14 cellular contexts compared by ENCODE assay signal in the genomic region with DNA sequence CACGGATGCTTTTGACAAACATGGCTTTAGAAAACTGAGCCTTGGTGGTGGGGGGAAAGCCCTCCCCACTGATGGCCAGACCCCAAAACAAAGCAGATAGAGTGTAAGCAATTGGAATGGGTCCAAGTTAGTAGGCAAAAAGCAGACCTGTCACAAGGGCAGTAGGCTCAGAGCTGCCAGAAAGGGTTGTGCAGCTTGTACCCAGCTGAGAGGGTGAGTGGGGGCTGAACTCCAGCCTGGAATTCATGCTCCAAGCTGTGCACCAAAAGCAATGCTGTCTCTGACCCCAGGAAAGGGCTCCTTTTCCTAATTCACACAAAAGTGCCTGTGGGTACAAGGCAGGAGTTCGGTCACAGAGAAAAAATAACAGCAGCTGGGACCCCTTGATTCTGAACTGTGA.
"Had no signal": no experiment of that assay in that cellular context is flagged by ENCODE, and none has a peak within 500 bp of the region (broad histone marks: within the 10 kb centered on the region; RNA-seq: fewer than 3 reads in every experiment).

No MANE protein-coding gene starts in this region.

- H3K4me1 ChIP-seq: breast epithelium, prostate gland, suprapubic skin had no signal

- H3K4me3 ChIP-seq: breast epithelium, mucosa of descending colon, prostate gland, suprapubic skin, upper lobe of left lung had no signal

- H3K27ac Mint-ChIP-seq: activated naive CD8-positive, alpha-beta T cell; activated T-cell treated with anti-CD3 and anti-CD28 coated beads, Interleukin-2, amount 50 U/mL, for 24 hours had no signal

- H3K9me3 Mint-ChIP-seq: activated T-cell treated with anti-CD3 and anti-CD28 coated beads, Interleukin-2, amount 50 U/mL, for 24 hours; naive thymus-derived CD8-positive, alpha-beta T cell had no signal

- H3K9me3 ChIP-seq: breast epithelium, mucosa of descending colon, prostate gland, suprapubic skin, upper lobe of left lung had no signal

- H3K27me3 ChIP-seq: suprapubic skin, upper lobe of left lung had no signal

- H3K36me3 ChIP-seq: breast epithelium, prostate gland, suprapubic skin, upper lobe of left lung had no signal

- H3K36me3 Mint-ChIP-seq: activated naive CD8-positive, alpha-beta T cell; naive thymus-derived CD8-positive, alpha-beta T cell had no signal

- H3K4me3 Mint-ChIP-seq: activated naive CD8-positive, alpha-beta T cell; activated T-cell treated with anti-CD3 and anti-CD28 coated beads, Interleukin-2, amount 50 U/mL, for 24 hours; naive thymus-derived CD8-positive, alpha-beta T cell had no signal

- ATAC-seq: mucosa of descending colon; naive thymus-derived CD8-positive, alpha-beta T cell; stimulated activated naive CD8-positive, alpha-beta T cell treated with anti-CD3 and anti-CD28 coated beads, Interleukin-15, Interleukin-2, amounts not matched to agents 100 U/mL and 50 U/mL, for 24 hours had no signal

- H3K27me3 Mint-ChIP-seq: activated naive CD8-positive, alpha-beta T cell; naive thymus-derived CD8-positive, alpha-beta T cell had no signal

- H3K27ac ChIP-seq: breast epithelium, prostate gland, suprapubic skin, upper lobe of left lung had no signal

- DNase-seq: activated CD4-positive, alpha-beta T cell treated with anti-CD3 and anti-CD28 coated beads, Interleukin-2, amount 50 U/mL, for 1 hour; activated effector memory CD4-positive, alpha-beta T cell treated with anti-CD3 and anti-CD28 coated beads, Interleukin-2, amount 50 U/mL, for 16 hours; activated T-cell treated with anti-CD3 and anti-CD28 coated beads, Interleukin-2, amount 50 U/mL, for 24 hours; mucosa of descending colon; naive thymus-derived CD8-positive, alpha-beta T cell; stimulated activated CD4-positive, alpha-beta T cell treated with anti-CD3 and anti-CD28 coated beads, Interleukin-2, amount 100 ng/mL, for 48 hours; stimulated activated CD8-positive, alpha-beta memory T cell treated with anti-CD3 and anti-CD28 coated beads, Interleukin-4, amount 100 ng/mL, for 48 hours; stimulated activated naive CD8-positive, alpha-beta T cell treated with anti-CD3 and anti-CD28 coated beads, Interleukin-15, Interleukin-2, amounts not matched to agents 100 U/mL and 50 U/mL, for 24 hours; T-helper 2 cell; upper lobe of left lung had no signal
